In genomic region chr11:75429902-75430691, GRCh38 we compare ENCODE assay signal across 8 cellular contexts. TPM values are rescaled to one million over a fixed set of nuclear protein-coding genes. Genes with fewer than 3 reads are reported as not detected.
DNase-seq lines count a peak whose midpoint lies in the region; ATAC-seq, FAIRE-seq and TF ChIP-seq lines count a peak whose summit lies in the region.

No MANE protein-coding gene starts in this region.

- no peaks in the 10 kb centered on the region for H3K27me3 ChIP-seq in WERI-Rb-1 (ENCODE audit: insufficient read depth, low read depth, severe bottlenecking)

- peak; percentile 50 for DNase-seq in GM18507 (ENCODE audit: extremely low spot score, insufficient read length, low read depth)
- DNase-seq in NCI-H1048 (lab: John Stamatoyannopoulos, UW), result peak; percentile 55
- peak; percentile 70 for DNase-seq in choroid plexus epithelial cell (ENCODE audit: low read depth)
- DNase-seq in left lobe of liver (ENCODE audit: low spot score), result no peak
- DNase-seq in stimulated activated CD4-positive, alpha-beta T cell treated with anti-CD3 and anti-CD28 coated beads, Interleukin-4, amount 100 ng/mL, for 4 hours, result peak; percentile 56 to 57
- DNase-seq in WERI-Rb-1, result no peak

- no peaks in the 10 kb centered on the region for H3K9me3 ChIP-seq in WERI-Rb-1 (ENCODE audit: severe bottlenecking)

- peak overlapping the region; percentile 41 for H3K4me3 ChIP-seq in choroid plexus epithelial cell (ENCODE audit: low read depth, low read length)
- no peak overlapping the region for H3K4me3 ChIP-seq in WERI-Rb-1 (ENCODE audit: low read depth, low read length)

- TF ChIP-seq CTCF in choroid plexus epithelial cell (conservative IDR thresholded peaks at IDR 0.05; ENCODE audit: low read depth, low read length), result no peak
- no peak for TF ChIP-seq CTCF in WERI-Rb-1 (IDR thresholded peaks at IDR 0.05; ENCODE audit: low read depth, low read length)

- peak; percentile 53 for FAIRE-seq in GM18507 (lab: Jason Lieb, UNC)

- ATAC-seq in activated CD4-positive, CD25-positive, alpha-beta regulatory T cell treated with anti-CD3 and anti-CD28 coated beads, Interleukin-2, amount 50 U/mL, for 24 hours, result peak; percentile 63 to 74
- peak; percentile 45 for ATAC-seq in left lobe of liver
- ATAC-seq in GM18861 (IDR thresholded peaks at IDR 0.05; ENCODE audit: unreplicated experiment), result no peak

- no peak overlapping the region for H3K27ac ChIP-seq in WERI-Rb-1

- H3K36me3 ChIP-seq in WERI-Rb-1, result peaks cover 4% of the 10 kb centered on the region

RNA-seq across cellular contexts. Expression of gene KLHL35, which starts 2.9 kb away (rescaled TPM):
- total RNA-seq in left lobe of liver, result not detected

RNA-seq across cellular contexts. Expression of gene RPS3, which starts 30.8 kb away (rescaled TPM):
- total RNA-seq in left lobe of liver, result 474 TPM

Comparison
In these comparisons a context has a peak if more than half of its experiments do, and no peak if none do; other contexts are left out.
1. DNase-seq: peak in GM18507 (single experiment), NCI-H1048 (single experiment), choroid plexus epithelial cell (single experiment) and stimulated activated CD4-positive, alpha-beta T cell treated with anti-CD3 and anti-CD28 coated beads, Interleukin-4, amount 100 ng/mL, for 4 hours (2 of 2); none in left lobe of liver (single experiment) and WERI-Rb-1 (single experiment).